8 cellular contexts compared by ENCODE assay signal in genomic region chr12:105510526-105510925, GRCh38.
"Had no signal": no experiment of that assay in that cellular context is flagged by ENCODE, and none has a peak within 500 bp of the region (broad histone marks: within the 10 kb centered on the region; RNA-seq: fewer than 3 reads in every experiment).

No MANE protein-coding gene starts in this region.

- DNase-seq: GM23248, GOT3, H7, HFFc6, IMR-90 had no signal

- H2AFZ ChIP-seq: GM23248 had no signal

- ATAC-seq: HCT116, K562 had no signal

- H3K9me3 ChIP-seq: HAP-1 had no signal

- H3K4me3 ChIP-seq: GM23248, HAP-1, K562 had no signal

- H3K9ac ChIP-seq: GM23248 had no signal

- H3K27ac ChIP-seq: GM23248 had no signal

- H3K36me3 ChIP-seq: HAP-1 had no signal
